27 cellular contexts compared by ENCODE assay signal in the genomic region with DNA sequence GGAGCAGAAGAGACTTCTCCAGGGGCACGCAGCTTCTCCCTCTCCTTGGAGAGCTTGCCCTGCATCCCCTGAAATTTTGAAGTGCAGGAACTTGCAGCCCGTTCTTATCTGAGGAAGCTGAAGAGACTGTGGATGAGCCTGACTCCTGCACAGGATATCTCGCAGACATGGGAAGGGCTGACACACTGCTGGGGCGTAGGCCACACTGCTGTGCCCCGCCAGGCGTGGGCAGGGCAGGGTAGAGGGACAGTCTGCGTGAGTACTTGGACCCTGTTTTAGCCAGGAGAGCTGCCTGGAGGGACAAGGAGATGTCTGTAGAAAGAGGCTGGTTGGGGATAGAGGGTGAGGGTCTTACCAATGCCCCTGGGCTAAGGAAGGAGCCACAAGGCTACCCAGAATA.
"Had no signal": no experiment of that assay in that cellular context is flagged by ENCODE, and none has a peak within 500 bp of the region (broad histone marks: within the 10 kb centered on the region; RNA-seq: fewer than 3 reads in every experiment).

No MANE protein-coding gene starts in this region.

- H3K4me3 ChIP-seq: cardiac muscle cell, colonic mucosa, esophagus squamous epithelium, gastroesophageal sphincter had no signal

- H3K4me1 Mint-ChIP-seq: activated CD4-positive, alpha-beta memory T cell treated with anti-CD3 and anti-CD28 coated beads, Interleukin-2, amount 10 ng/mL, durations not matched to agents 7 days and 5 days; activated CD4-positive, alpha-beta T cell treated with anti-CD3 and anti-CD28 coated beads, Interleukin-2, amount 10 ng/mL, durations not matched to agents 7 days and 5 days; activated naive CD4-positive, alpha-beta T cell treated with anti-CD3 and anti-CD28 coated beads, Interleukin-2, amount 10 ng/mL, durations not matched to agents 7 days and 5 days; activated naive CD8-positive, alpha-beta T cell treated with anti-CD3 and anti-CD28 coated beads, Interleukin-2, amount 10 ng/mL, durations not matched to agents 7 days and 5 days had no signal

- H3K36me3 Mint-ChIP-seq: activated naive CD4-positive, alpha-beta T cell treated with anti-CD3 and anti-CD28 coated beads, Interleukin-2, amount 10 ng/mL, durations not matched to agents 7 days and 5 days; activated naive CD4-positive, alpha-beta T cell treated with anti-CD3 and anti-CD28 coated beads, Interleukin-2, amount 50 U/mL, for 72 hours; activated naive CD8-positive, alpha-beta T cell treated with anti-CD3 and anti-CD28 coated beads, Interleukin-2, amount 10 ng/mL, durations not matched to agents 7 days and 5 days had no signal

- H3K9me3 Mint-ChIP-seq: activated CD4-positive, alpha-beta T cell treated with anti-CD3 and anti-CD28 coated beads, Interleukin-2, amount 10 ng/mL, durations not matched to agents 7 days and 5 days; activated naive CD4-positive, alpha-beta T cell treated with anti-CD3 and anti-CD28 coated beads, Interleukin-2, amount 10 ng/mL, durations not matched to agents 7 days and 5 days had no signal

- H3K27me3 Mint-ChIP-seq: activated CD4-positive, alpha-beta memory T cell treated with anti-CD3 and anti-CD28 coated beads, Interleukin-2, amount 10 ng/mL, durations not matched to agents 7 days and 5 days; activated CD4-positive, alpha-beta T cell treated with anti-CD3 and anti-CD28 coated beads, Interleukin-2, amount 10 ng/mL, durations not matched to agents 7 days and 5 days; activated naive CD4-positive, alpha-beta T cell treated with anti-CD3 and anti-CD28 coated beads, Interleukin-2, amount 10 ng/mL, durations not matched to agents 7 days and 5 days; activated naive CD8-positive, alpha-beta T cell treated with anti-CD3 and anti-CD28 coated beads, Interleukin-2, amount 10 ng/mL, durations not matched to agents 7 days and 5 days; activated T-cell treated with anti-CD3 and anti-CD28 coated beads, Interleukin-2, amount 50 U/mL, for 24 hours had no signal

- H3K4me3 Mint-ChIP-seq: activated CD4-positive, alpha-beta memory T cell treated with anti-CD3 and anti-CD28 coated beads, Interleukin-2, amount 10 ng/mL, durations not matched to agents 7 days and 5 days; activated CD4-positive, alpha-beta T cell treated with anti-CD3 and anti-CD28 coated beads, Interleukin-2, amount 10 ng/mL, durations not matched to agents 7 days and 5 days; activated naive CD4-positive, alpha-beta T cell treated with anti-CD3 and anti-CD28 coated beads, Interleukin-2, amount 10 ng/mL, durations not matched to agents 7 days and 5 days; activated naive CD8-positive, alpha-beta T cell treated with anti-CD3 and anti-CD28 coated beads, Interleukin-2, amount 10 ng/mL, durations not matched to agents 7 days and 5 days; activated T-cell treated with anti-CD3 and anti-CD28 coated beads, Interleukin-2, amount 50 U/mL, for 24 hours; activated T-cell treated with anti-CD3 and anti-CD28 coated beads, Interleukin-2, amount 50 U/mL, for 72 hours had no signal

- H3K27ac Mint-ChIP-seq: activated CD4-positive, alpha-beta memory T cell treated with anti-CD3 and anti-CD28 coated beads, Interleukin-2, amount 10 ng/mL, durations not matched to agents 7 days and 5 days; activated CD4-positive, alpha-beta T cell treated with anti-CD3 and anti-CD28 coated beads, Interleukin-2, amount 10 ng/mL, durations not matched to agents 7 days and 5 days; activated naive CD4-positive, alpha-beta T cell treated with anti-CD3 and anti-CD28 coated beads, Interleukin-2, amount 10 ng/mL, durations not matched to agents 7 days and 5 days; activated naive CD4-positive, alpha-beta T cell treated with anti-CD3 and anti-CD28 coated beads, Interleukin-2, amount 50 U/mL, for 72 hours; activated naive CD8-positive, alpha-beta T cell treated with anti-CD3 and anti-CD28 coated beads, Interleukin-2, amount 10 ng/mL, durations not matched to agents 7 days and 5 days; activated T-cell treated with anti-CD3 and anti-CD28 coated beads, Interleukin-2, amount 50 U/mL, for 24 hours; activated T-cell treated with anti-CD3 and anti-CD28 coated beads, Interleukin-2, amount 50 U/mL, for 72 hours had no signal

- ATAC-seq: activated naive CD4-positive, alpha-beta T cell treated with anti-CD3 and anti-CD28 coated beads, Interleukin-2, amount 50 U/mL, for 72 hours; activated T-cell treated with anti-CD3 and anti-CD28 coated beads, Interleukin-2, amount 50 U/mL, for 72 hours; gastroesophageal sphincter had no signal

- H3K4me1 ChIP-seq: colonic mucosa, esophagus squamous epithelium had no signal

- DNase-seq: activated CD4-positive, alpha-beta memory T cell treated with anti-CD3 and anti-CD28 coated beads, Interleukin-2, amount 10 ng/mL, durations not matched to agents 7 days and 5 days; activated CD4-positive, alpha-beta T cell treated with anti-CD3 and anti-CD28 coated beads for 1 hour; activated CD4-positive, alpha-beta T cell treated with anti-CD3 and anti-CD28 coated beads for 4 hours; activated CD4-positive, alpha-beta T cell treated with anti-CD3 and anti-CD28 coated beads, Interleukin-2, amount 10 ng/mL, durations not matched to agents 7 days and 5 days; activated CD4-positive, alpha-beta T cell treated with anti-CD3 and anti-CD28 coated beads, Interleukin-2, amount 50 U/mL, for 4 hours; activated CD8-positive, alpha-beta memory T cell treated with anti-CD3 and anti-CD28 coated beads, Interleukin-2, amount 50 U/mL, for 48 hours; activated gamma-delta T cell; activated naive CD4-positive, alpha-beta T cell; activated naive CD4-positive, alpha-beta T cell treated with anti-CD3 and anti-CD28 coated beads, Interleukin-2, amount 10 ng/mL, durations not matched to agents 7 days and 5 days; activated naive CD8-positive, alpha-beta T cell treated with anti-CD3 and anti-CD28 coated beads, Interleukin-2, amount 10 ng/mL, durations not matched to agents 7 days and 5 days; activated T-cell treated with anti-CD3 and anti-CD28 coated beads for 4 hours; activated T-cell treated with anti-CD3 and anti-CD28 coated beads, Interleukin-2, amount 50 U/mL, for 24 hours; activated T-cell treated with anti-CD3 and anti-CD28 coated beads, Interleukin-2, amount 50 U/mL, for 72 hours; central memory CD4-positive, alpha-beta T cell; cerebellar nuclear complex; colonic mucosa; effector CD8-positive, alpha-beta T cell; esophagus squamous epithelium; foreskin melanocyte; T-helper 2 cell had no signal

- FAIRE-seq: astrocyte, endometrium, endothelial cell of umbilical vein had no signal

- H3K36me3 ChIP-seq: cardiac muscle cell, colonic mucosa, esophagus squamous epithelium, gastroesophageal sphincter had no signal

- H3K27ac ChIP-seq: cardiac muscle cell, colonic mucosa, epithelial cell of prostate, esophagus squamous epithelium, gastroesophageal sphincter had no signal

- H3K9me3 ChIP-seq: colonic mucosa, esophagus squamous epithelium, gastroesophageal sphincter had no signal

- H3K27me3 ChIP-seq: cardiac muscle cell, colonic mucosa, esophagus squamous epithelium, gastroesophageal sphincter had no signal
